In genomic region chr6:24340998-24341934, GRCh38 we compare ENCODE assay signal across 1 cellular context.
TF ChIP-seq lines count a peak whose summit lies in the region.

No MANE protein-coding gene starts in this region.

TF ChIP-seq in HepG2, 621 proteins besides CTCF, POLR2A, EP300 and RAD21 (continued from another document and continues in another):
- TF ChIP-seq PLSCR1 (CRISPR knock-in tag; IDR thresholded peaks at IDR 0.05; ENCODE audit: borderline replicate concordance) = no peak
- no peak for TF ChIP-seq U2AF2 (IDR thresholded peaks at IDR 0.05; ENCODE audit: low read depth, low read length)
- no peak for TF ChIP-seq REL (CRISPR knock-in tag; conservative IDR thresholded peaks at IDR 0.05)
- peak; percentile 53; the same call in 1 of the 2 replicates for TF ChIP-seq RXRA (CRISPR knock-in tag; IDR thresholded peaks at IDR 0.05)
- TF ChIP-seq PBX2 (CRISPR knock-in tag; IDR thresholded peaks at IDR 0.05) = no peak; the same call in 1 of the 2 replicates
- no peak for TF ChIP-seq ZNF280B (CRISPR knock-in tag; IDR thresholded peaks at IDR 0.05; ENCODE audit: borderline replicate concordance)
- TF ChIP-seq ZFP36L1 (CRISPR knock-in tag; IDR thresholded peaks at IDR 0.05) = no peak; the same call in 1 of the 2 replicates
- TF ChIP-seq DRAP1 (CRISPR knock-in tag; IDR thresholded peaks at IDR 0.05) = no peak
- 0 out of 2 replicates have a peak, but pooled peaks have one; percentile 47 for TF ChIP-seq ARID2 (CRISPR knock-in tag; IDR thresholded peaks at IDR 0.05; ENCODE audit: borderline replicate concordance)
- peak; percentile 31; the same call in 1 of the 2 replicates for TF ChIP-seq CENPBD1 (CRISPR knock-in tag; IDR thresholded peaks at IDR 0.05; ENCODE audit: borderline replicate concordance, low read depth)
- TF ChIP-seq ZBTB2 (CRISPR knock-in tag; IDR thresholded peaks at IDR 0.05; ENCODE audit: low read depth) = no peak
- peak; percentile 78 for TF ChIP-seq ZMYM4 (CRISPR knock-in tag; IDR thresholded peaks at IDR 0.05)
- no peak for TF ChIP-seq TMF1 (CRISPR knock-in tag; IDR thresholded peaks at IDR 0.05; ENCODE audit: low read depth)
- TF ChIP-seq NR2F1 (CRISPR knock-in tag; IDR thresholded peaks at IDR 0.05) = peak; percentile 31 to 88; a peak in 2 of 4 replicates
- no peak for TF ChIP-seq KDM2A (CRISPR knock-in tag; IDR thresholded peaks at IDR 0.05; ENCODE audit: borderline replicate concordance, low read depth)
- TF ChIP-seq ZKSCAN5 (CRISPR knock-in tag; IDR thresholded peaks at IDR 0.05) = no peak
- TF ChIP-seq LRRFIP1 (CRISPR knock-in tag; conservative IDR thresholded peaks at IDR 0.05) = no peak
- no peak for TF ChIP-seq JUND (CRISPR knock-in tag; IDR thresholded peaks at IDR 0.05)
- TF ChIP-seq NFIB (CRISPR knock-in tag; IDR thresholded peaks at IDR 0.05; ENCODE audit: borderline replicate concordance) = no peak
- no peak for TF ChIP-seq SNAPC4 (CRISPR knock-in tag; IDR thresholded peaks at IDR 0.05)
- TF ChIP-seq ZNF687 (CRISPR knock-in tag; IDR thresholded peaks at IDR 0.05) = no peak; the same call in 1 of the 2 replicates
- no peak for TF ChIP-seq BATF2 (CRISPR knock-in tag; IDR thresholded peaks at IDR 0.05)
- TF ChIP-seq ATF5 (CRISPR knock-in tag; IDR thresholded peaks at IDR 0.05; ENCODE audit: low read depth) = no peak
- no peak for TF ChIP-seq ZNF350 (CRISPR knock-in tag; IDR thresholded peaks at IDR 0.05; ENCODE audit: borderline replicate concordance, low read depth)
- TF ChIP-seq FOXA3 (CRISPR knock-in tag; IDR thresholded peaks at IDR 0.05) = peak; percentile 98
- TF ChIP-seq CSRNP1 (CRISPR knock-in tag; IDR thresholded peaks at IDR 0.05) = peak; percentile 82; the same call in 1 of the 2 replicates
